Comparison of ENCODE assay signal across 7 cellular contexts in genomic region chr5:56818409-56819026, GRCh38. TPM values are rescaled to one million over a fixed set of nuclear protein-coding genes. Genes with fewer than 3 reads are reported as not detected.
DNase-seq lines count a peak whose midpoint lies in the region; ATAC-seq, FAIRE-seq and TF ChIP-seq lines count a peak whose summit lies in the region.

No MANE protein-coding gene starts in this region.

- peak overlapping the region; percentile 92 for H3K4me2 ChIP-seq in PC-9
- H3K4me2 ChIP-seq in endothelial cell of umbilical vein (ENCODE audit: insufficient read depth, low read length), result peak overlapping the region; percentile 98

- H3K79me2 ChIP-seq in PC-9 (ENCODE audit: low read depth), result peaks cover 77% of the 10 kb centered on the region
- H3K79me2 ChIP-seq in endothelial cell of umbilical vein (ENCODE audit: control insufficient read depth, insufficient read depth, low read length), result peaks cover 58% of the 10 kb centered on the region

- TF ChIP-seq POLR2A in endothelial cell of umbilical vein (IDR thresholded peaks at IDR 0.05; ENCODE audit: low read depth, low read length), result no peak

- H3K27ac ChIP-seq in PC-9, result peak overlapping the region; percentile 91
- peak overlapping the region; percentile 61 for H3K27ac ChIP-seq in endothelial cell of umbilical vein (ENCODE audit: insufficient read depth, low read depth, low read length)

- DNase-seq in GM12864 (ENCODE audit: low read depth) (no peak), PC-9 (no peak), endothelial cell of umbilical vein (ENCODE audit: low read depth, low spot score) (peak; percentile 73), retinal pigment epithelial cell (ENCODE audit: low read depth) (no peak), left lobe of liver (ENCODE audit: low spot score) (no peak), GM20000 (ENCODE audit: low spot score) (no peak)
- DNase-seq in activated CD8-positive, alpha-beta memory T cell treated with anti-CD3 and anti-CD28 coated beads, Interleukin-2, amount 50 U/mL, for 4 hours, result no peak

- H3K4me1 ChIP-seq in PC-9 (replicated peaks; ENCODE audit: insufficient read depth) (peaks cover 40% of the 10 kb centered on the region), endothelial cell of umbilical vein (ENCODE audit: control insufficient read depth, extremely low read depth, insufficient read depth, low read length) (peaks cover 19% of the 10 kb centered on the region)

- peaks cover 20% of the 10 kb centered on the region for H3F3A ChIP-seq in PC-9 (ENCODE audit: insufficient read depth, low read depth)

- no peaks in the 10 kb centered on the region for H3K9me1 ChIP-seq in endothelial cell of umbilical vein (replicated peaks; ENCODE audit: control insufficient read depth, extremely low read depth, insufficient read depth, low read length)

- H3K9me3 ChIP-seq in PC-9 (ENCODE audit: insufficient read depth, low read depth) (no peaks in the 10 kb centered on the region), endothelial cell of umbilical vein (replicated peaks; ENCODE audit: control insufficient read depth, insufficient read depth, low read length) (no peaks in the 10 kb centered on the region)

- POLR2A ChIA-PET in PC-9 (lab: Charles Lee; ENCODE audit: unreplicated experiment) (interaction anchor here (0.7 kb wide), 1 partner anchor 33 kb away, joined by 4 read pairs; no protein-coding TSS in a partner anchor), endothelial cell of umbilical vein (lab: Charles Lee) (no interaction called here)

- BruUV-seq in PC-9 (replicated peaks; lab: Mats Ljungman, UMichigan), result no TSS peak
- TSS peak; percentile 9 for BruUV-seq in endothelial cell of umbilical vein (replicated peaks; lab: Mats Ljungman, UMichigan)

- no peak for FAIRE-seq in endothelial cell of umbilical vein (lab: Jason Lieb, UNC)

- H3K36me3 ChIP-seq in PC-9 (ENCODE audit: low read depth), result peaks cover 9% of the 10 kb centered on the region; the same call in 1 of the 2 replicates
- no peaks in the 10 kb centered on the region for H3K36me3 ChIP-seq in endothelial cell of umbilical vein (ENCODE audit: control insufficient read depth in 2 of 2, extremely low read depth in 1 of 2, insufficient read depth in 2 of 2, low read length in 2 of 2)

- CTCF ChIA-PET in PC-9 (lab: Charles Lee), result no interaction called here
- CTCF ChIA-PET in endothelial cell of umbilical vein (lab: Charles Lee), result interaction anchor here (0.8 to 3.8 kb wide), 9 partner anchors 9 to 549 kb away, joined by 3 to 58 read pairs (median 5); no protein-coding TSS in a partner anchor

- no peak overlapping the region for H2AFZ ChIP-seq in PC-9
- peak overlapping the region; percentile 81 for H2AFZ ChIP-seq in endothelial cell of umbilical vein (ENCODE audit: low read depth, low read length)

- dilution Hi-C loops in endothelial cell of umbilical vein (cut with MboI; ENCODE audit: extremely low pct_ligation_motif_present, low sequenced_read_pairs), result no loop called here

- H4K20me1 ChIP-seq in PC-9 (ENCODE audit: insufficient read depth) (peaks cover 7% of the 10 kb centered on the region; the same call in 1 of the 2 replicates), endothelial cell of umbilical vein (replicated peaks; ENCODE audit: control insufficient read depth, extremely low read depth, insufficient read depth, low read length) (no peaks in the 10 kb centered on the region)

- H3K9ac ChIP-seq in endothelial cell of umbilical vein (replicated peaks; ENCODE audit: extremely low read depth, insufficient read depth, low read length), result peak overlapping the region; percentile 92

- H3K4me3 ChIP-seq in GM12864 (ENCODE audit: low read depth, low read length) (peak overlapping the region; percentile 33; the same call in 1 of the 2 replicates), PC-9 (peak overlapping the region; percentile 74), endothelial cell of umbilical vein (replicated peaks in 1 of 3; ENCODE audit: insufficient read depth in 1 of 3, low read depth in 1 of 3, low read length in 3 of 3) (peak overlapping the region; percentile 19 to 85 (median 68)), retinal pigment epithelial cell (ENCODE audit: low read length) (no peak overlapping the region)

- ATAC-seq in left lobe of liver, result no peak

- TF ChIP-seq CTCF in GM12864 (IDR thresholded peaks at IDR 0.05; ENCODE audit: low read depth, low read length, missing control alignments), result no peak
- TF ChIP-seq CTCF in PC-9 (conservative IDR thresholded peaks at IDR 0.05), result peak; percentile 45; the same call in 1 of the 2 replicates
- peak; percentile 5 to 17 for TF ChIP-seq CTCF in endothelial cell of umbilical vein (IDR thresholded peaks at IDR 0.05; ENCODE audit: extremely low read depth in 1 of 2, insufficient read depth in 1 of 2, low read depth in 1 of 2, low read length in 2 of 2)
- TF ChIP-seq CTCF in retinal pigment epithelial cell (conservative IDR thresholded peaks at IDR 0.05; ENCODE audit: low read depth, low read length), result peak; percentile 35
- no peak for TF ChIP-seq CTCF in GM20000 (IDR thresholded peaks at IDR 0.05; ENCODE audit: extremely low read depth, missing control alignments)

- H3K27me3 ChIP-seq in PC-9 (ENCODE audit: insufficient read depth, low read depth) (no peaks in the 10 kb centered on the region), endothelial cell of umbilical vein (ENCODE audit: control insufficient read depth in 2 of 2, insufficient read depth in 2 of 2, low read length in 2 of 2) (peaks cover 0 to 3% of the 10 kb centered on the region in 2 experiments)

- intact Hi-C loops in PC-9 (cut with micrococcal nuclease; ENCODE audit: unreplicated experiment), result loop anchor here (5.0 kb wide), 5 partner anchors 151 to 606 kb away; no protein-coding TSS in a partner anchor
- intact Hi-C loops in endothelial cell of umbilical vein (cut with micrococcal nuclease), result loop anchor here (2.0 to 5.0 kb wide), 5 partner anchors 90 to 1591 kb away; partner anchors contain the start of genes GPBP1, MCIDAS and SETD9

- H3K9me2 ChIP-seq in PC-9 (ENCODE audit: insufficient read depth), result no peaks in the 10 kb centered on the region

TF ChIP-seq in endothelial cell of umbilical vein, 7 proteins besides CTCF, POLR2A, EP300 and RAD21:
- no peak for TF ChIP-seq JUN (IDR thresholded peaks at IDR 0.05; ENCODE audit: borderline replicate concordance, insufficient read depth, insufficient read length, low read depth)
- no peak for TF ChIP-seq MYC (IDR thresholded peaks at IDR 0.05; ENCODE audit: low read depth, low read length)
- no peak for TF ChIP-seq POLR2AphosphoS5 (IDR thresholded peaks at IDR 0.05; ENCODE audit: insufficient read depth, low read depth, low read length)
- no peak for TF ChIP-seq FOS (IDR thresholded peaks at IDR 0.05; ENCODE audit: borderline replicate concordance, insufficient read depth, low read length)
- no peak for TF ChIP-seq GATA2 (IDR thresholded peaks at IDR 0.05; ENCODE audit: insufficient read depth, insufficient read length, low read depth, low read length)
- no peak for TF ChIP-seq EZH2 (IDR thresholded peaks at IDR 0.05; ENCODE audit: borderline replicate concordance, low read depth, low read length, severe bottlenecking)
- TF ChIP-seq MAX (IDR thresholded peaks at IDR 0.05; ENCODE audit: insufficient read depth, insufficient read length), result no peak

RNA-seq across cellular contexts. Expression of gene MAP3K1, which starts 3.2 kb away (rescaled TPM):
- total RNA-seq in PC-9 (2021), result 21.8 and 26.1 TPM in 2 replicates
- total RNA-seq in endothelial cell of umbilical vein, result 12.5 and 14.4 TPM in 2 replicates
- 4.8 and 5.7 TPM in 2 replicates for polyA plus RNA-seq in endothelial cell of umbilical vein
- polyA plus RNA-seq in endothelial cell of umbilical vein (2011; cell fraction: cytosol; rRNA removed), result 4.7 and 4.8 TPM in 2 replicates
- polyA plus RNA-seq in endothelial cell of umbilical vein (2011; cell fraction: nucleus; rRNA removed), result 23.0 and 23.5 TPM in 2 replicates
- 4.6 and 5.4 TPM in 2 replicates for polyA plus RNA-seq in endothelial cell of umbilical vein (2012)
- polyA minus RNA-seq in endothelial cell of umbilical vein, result 21.4 and 23.0 TPM in 2 replicates
- polyA minus RNA-seq in endothelial cell of umbilical vein (2011; cell fraction: cytosol; rRNA and poly(A)+ RNA removed), result 11.6 TPM
- 26.7 and 39.2 TPM in 2 replicates for polyA minus RNA-seq in endothelial cell of umbilical vein (2011; cell fraction: nucleus; rRNA and poly(A)+ RNA removed)
- 5.8 TPM for total RNA-seq in left lobe of liver

Comparison
In these comparisons a context has a peak if more than half of its experiments do, and no peak if none do; other contexts are left out.
1. CTCF ChIP-seq: peak in PC-9 (single experiment), endothelial cell of umbilical vein (2 of 2) and retinal pigment epithelial cell (single experiment); none in GM12864 (single experiment) and GM20000 (single experiment).